In genomic region chr12:59027199-59027598, GRCh38 we compare ENCODE assay signal across 16 cellular contexts.
DNase-seq lines count a peak whose midpoint lies in the region; ATAC-seq and TF ChIP-seq lines count a peak whose summit lies in the region.
"Had no signal": no experiment of that assay in that cellular context is flagged by ENCODE, and none has a peak within 500 bp of the region (broad histone marks: within the 10 kb centered on the region; RNA-seq: fewer than 3 reads in every experiment).

No MANE protein-coding gene starts in this region.

- H3K36me3 ChIP-seq in endodermal cell (ENCODE audit: control insufficient read depth, insufficient read depth, low read length) (no peaks in the 10 kb centered on the region), ascending aorta (no peaks in the 10 kb centered on the region)

- no peak overlapping the region for H3K27ac Mint-ChIP-seq in endodermal cell
- H3K27ac Mint-ChIP-seq: CD4-positive, alpha-beta memory T cell; GM23338; H9 had no signal

- no peak overlapping the region for H3K9ac ChIP-seq in endodermal cell (ENCODE audit: extremely low read depth, low read length, poor library complexity, severe bottlenecking)

- 77% methylated on average over 3 of the region's 3 CpGs; no CpG with 5 or more reads in 1 of the 2 experiments for WGBS in endodermal cell (ENCODE audit: insufficient coverage in 1 of 2, insufficient read length in 1 of 2), 2 experiments

- peak; percentile 39 for DNase-seq in HT-29 (ENCODE audit: low spot score)
- DNase-seq in LNCaP clone FGC (ENCODE audit: low read depth): peak; percentile 83
- DNase-seq in endodermal cell: no peak
- DNase-seq in left colon: no peak
- no peak for DNase-seq in ascending aorta (ENCODE audit: low spot score in 2 of 2)
- no peak for DNase-seq in NCI-H146 (lab: John Stamatoyannopoulos, UW)
- DNase-seq: C1 segment of cervical spinal cord; Calu3; CD4-positive, alpha-beta memory T cell; COR-L47; DMS53; DMS79 treated with DMSO at 0.1 percent for 48 hours; H9 had no signal

- H3K27me3 ChIP-seq in endodermal cell (ENCODE audit: control insufficient read depth, insufficient read depth, low read length, poor library complexity, severe bottlenecking) (no peaks in the 10 kb centered on the region), ascending aorta (no peaks in the 10 kb centered on the region)

- intact Hi-C loops in left colon (cut with DNase I, micrococcal nuclease): no loop called here
- intact Hi-C loops in ascending aorta (cut with DNase I): no loop called here

- H3K27ac ChIP-seq in endodermal cell (ENCODE audit: low read depth, low read length) (no peak overlapping the region), ascending aorta (no peak overlapping the region)

- no peak overlapping the region for H3K4me3 Mint-ChIP-seq in endodermal cell
- H3K4me3 Mint-ChIP-seq: CD4-positive, alpha-beta memory T cell; GM23338; H9 had no signal

- H3K27me3 Mint-ChIP-seq in endodermal cell (ENCODE audit: insufficient read depth): no peaks in the 10 kb centered on the region
- H3K27me3 Mint-ChIP-seq: CD4-positive, alpha-beta memory T cell had no signal

- H3K4me1 ChIP-seq in endodermal cell (ENCODE audit: control insufficient read depth, insufficient read depth, low read length) (peaks cover 6% of the 10 kb centered on the region), ascending aorta (no peaks in the 10 kb centered on the region)

- TF ChIP-seq CTCF in LNCaP clone FGC (IDR thresholded peaks at IDR 0.05; ENCODE audit: control insufficient read depth, extremely low read depth, insufficient read depth) (no peak), endodermal cell (conservative IDR thresholded peaks at IDR 0.05) (no peak), ascending aorta (IDR thresholded peaks at IDR 0.05) (no peak)

- ATAC-seq in left colon: peak; percentile 30
- ATAC-seq in HG02678 (IDR thresholded peaks at IDR 0.05; ENCODE audit: unreplicated experiment): no peak
- ATAC-seq: GM23338, HCT116 had no signal

- H3K9me3 Mint-ChIP-seq in endodermal cell: peaks cover 9% of the 10 kb centered on the region
- H3K9me3 Mint-ChIP-seq: GM23338, H9 had no signal

- peaks cover 17% of the 10 kb centered on the region for H3K9me3 ChIP-seq in endodermal cell (ENCODE audit: control insufficient read depth, low read length)
- H3K9me3 ChIP-seq in ascending aorta: no peaks in the 10 kb centered on the region

- H3K4me3 ChIP-seq in LNCaP clone FGC (ENCODE audit: low read depth, low read length): no peak overlapping the region
- peak overlapping the region; percentile 50 for H3K4me3 ChIP-seq in endodermal cell (ENCODE audit: low read length)
- no peak overlapping the region for H3K4me3 ChIP-seq in ascending aorta
- H3K4me3 ChIP-seq: GM23338 had no signal

- H3K4me1 Mint-ChIP-seq in endodermal cell: peaks cover 24% of the 10 kb centered on the region
- H3K4me1 Mint-ChIP-seq: CD4-positive, alpha-beta memory T cell; GM23338; H9 had no signal

- H3K36me3 Mint-ChIP-seq in endodermal cell (ENCODE audit: low read depth): no peaks in the 10 kb centered on the region
- H3K36me3 Mint-ChIP-seq: CD4-positive, alpha-beta memory T cell had no signal

Comparison
In these comparisons a context has a peak if more than half of its experiments do, and no peak if none do; other contexts are left out.
1. DNase-seq: peak in HT-29 (single experiment) and LNCaP clone FGC (single experiment); none in endodermal cell (single experiment), left colon (0 of 2), ascending aorta (0 of 2) and NCI-H146 (single experiment).